28 cellular contexts compared by ENCODE assay signal in genomic region chr7:138878847-138879246, GRCh38.
"Had no signal": no experiment of that assay in that cellular context is flagged by ENCODE, and none has a peak within 500 bp of the region (broad histone marks: within the 10 kb centered on the region; RNA-seq: fewer than 3 reads in every experiment).

No MANE protein-coding gene starts in this region.

- H3K4me3 ChIP-seq: cardiac muscle cell, colonic mucosa, SJSA1 had no signal

- H3K9me3 ChIP-seq: colonic mucosa, SJSA1 had no signal

- H3K27me3 Mint-ChIP-seq: activated B cell treated with CpG ODN at 0.5 μM for 24 hours; activated CD4-positive, alpha-beta memory T cell treated with anti-CD3 and anti-CD28 coated beads for 36 hours; activated CD4-positive, alpha-beta T cell treated with anti-CD3 and anti-CD28 coated beads, Interleukin-2, amount 10 ng/mL, durations not matched to agents 7 days and 5 days; activated naive CD8-positive, alpha-beta T cell had no signal

- H3K4me1 ChIP-seq: colonic mucosa had no signal

- H3K27ac Mint-ChIP-seq: activated B cell treated with CpG ODN at 0.5 μM for 24 hours; activated CD4-positive, alpha-beta memory T cell treated with anti-CD3 and anti-CD28 coated beads for 36 hours; activated CD4-positive, alpha-beta T cell treated with anti-CD3 and anti-CD28 coated beads, Interleukin-2, amount 10 ng/mL, durations not matched to agents 7 days and 5 days; activated naive CD8-positive, alpha-beta T cell; T-helper 2 cell treated with Interferon-gamma antibody and Interleukin-4, amounts not matched to agents 5 μg/mL and 100 μg/mL, for 36 hours had no signal

- H3K4me3 Mint-ChIP-seq: activated B cell treated with CpG ODN at 0.5 μM for 24 hours; activated CD4-positive, alpha-beta memory T cell treated with anti-CD3 and anti-CD28 coated beads for 36 hours; activated CD4-positive, alpha-beta T cell treated with anti-CD3 and anti-CD28 coated beads, Interleukin-2, amount 10 ng/mL, durations not matched to agents 7 days and 5 days; activated naive CD8-positive, alpha-beta T cell; activated T-cell treated with anti-CD3 and anti-CD28 coated beads, Interleukin-2, amount 50 U/mL, for 4 hours; T-helper 2 cell treated with Interferon-gamma antibody and Interleukin-4, amounts not matched to agents 5 μg/mL and 100 μg/mL, for 36 hours had no signal

- H3K27ac ChIP-seq: brain microvascular endothelial cell, colonic mucosa, RWPE1, SJSA1 had no signal

- H3K36me3 ChIP-seq: brain microvascular endothelial cell, colonic mucosa, SJSA1 had no signal

- H3K9me3 Mint-ChIP-seq: activated B cell treated with CpG ODN at 0.5 μM for 24 hours; activated CD4-positive, alpha-beta memory T cell treated with anti-CD3 and anti-CD28 coated beads for 36 hours; activated T-cell treated with anti-CD3 and anti-CD28 coated beads, Interleukin-2, amount 50 U/mL, for 4 hours; T-helper 2 cell treated with Interferon-gamma antibody and Interleukin-4, amounts not matched to agents 5 μg/mL and 100 μg/mL, for 36 hours had no signal

- ATAC-seq: activated T-cell treated with anti-CD3 and anti-CD28 coated beads, Interleukin-2, amount 50 U/mL, for 4 hours; Panc1; SK-N-SH treated with all-trans-retinoic acid at 6 μM for 48 hours had no signal

- H3K4me1 Mint-ChIP-seq: activated B cell treated with CpG ODN at 0.5 μM for 24 hours had no signal

- H3K27me3 ChIP-seq: brain microvascular endothelial cell, cardiac muscle cell, colonic mucosa, SJSA1 had no signal

- DNase-seq: activated B cell treated with CpG ODN at 0.5 μM for 24 hours; activated CD4-positive, alpha-beta memory T cell treated with anti-CD3 and anti-CD28 coated beads for 36 hours; activated CD4-positive, alpha-beta T cell treated with anti-CD3 and anti-CD28 coated beads for 1 hour; activated CD4-positive, alpha-beta T cell treated with anti-CD3 and anti-CD28 coated beads, Interleukin-2, amount 10 ng/mL, durations not matched to agents 7 days and 5 days; activated effector memory CD4-positive, alpha-beta T cell treated with anti-CD3 and anti-CD28 coated beads, Interleukin-2, amount 50 U/mL, for 16 hours; activated naive CD4-positive, alpha-beta T cell treated with Interleukin-2 at 50 U/mL for 16 hours; activated T-cell treated with anti-CD3 and anti-CD28 coated beads, Interleukin-2, amount 50 U/mL, for 4 hours; amygdala; brain microvascular endothelial cell; colonic mucosa; Kasumi-1; KBM-7; NCI-H1048; NCI-H146; NCI-H187 treated with DMSO at 0.1 percent for 48 hours; NCI-H2081 treated with DMSO at 0.1 percent for 48 hours; NCI-H2171 treated with DMSO at 0.1 percent for 48 hours; NCI-H345; NCI-H524; SHP77; SW 1271 had no signal

- H3K36me3 Mint-ChIP-seq: activated CD4-positive, alpha-beta memory T cell treated with anti-CD3 and anti-CD28 coated beads for 36 hours; activated naive CD8-positive, alpha-beta T cell had no signal
